In genomic region chr5:150506571-150507282, GRCh38 we compare ENCODE assay signal across 16 cellular contexts. TPM values are rescaled to one million over a fixed set of nuclear protein-coding genes. Genes with fewer than 3 reads are reported as not detected.
DNase-seq lines count a peak whose midpoint lies in the region; FAIRE-seq and TF ChIP-seq lines count a peak whose summit lies in the region.
"Had no signal": no experiment of that assay in that cellular context is flagged by ENCODE, and none has a peak within 500 bp of the region (broad histone marks: within the 10 kb centered on the region; RNA-seq: fewer than 3 reads in every experiment).

No MANE protein-coding gene starts in this region.

- H3K9me3 ChIP-seq in H1 (ENCODE audit: insufficient read depth in 2 of 2, low read depth in 1 of 2, low read length in 1 of 2) (no peaks in the 10 kb centered on the region), mucosa of stomach (ENCODE audit: control insufficient read depth, low read length) (no peaks in the 10 kb centered on the region), suprapubic skin (no peaks in the 10 kb centered on the region)

- CTCF ChIA-PET in RWPE1 (lab: Yijun Ruan, JAX), result interaction anchor here (0.8 to 1.0 kb wide), 2 partner anchors 17 to 38 kb away, joined by 3 read pairs; no protein-coding TSS in a partner anchor
- CTCF ChIA-PET in H1 (lab: Charles Lee; ENCODE audit: partially characterized antibody), result interaction anchor here (0.9 to 32.0 kb wide), 8 partner anchors 2 to 68 kb away, joined by 3 to 571 read pairs (median 6); partner anchors contain the start of gene NDST1

- H3K56ac ChIP-seq in H1 (replicated peaks; ENCODE audit: insufficient read length, low read depth, low read length), result no peak overlapping the region

- no peak overlapping the region for H2BK12ac ChIP-seq in H1 (ENCODE audit: low read depth, low read length)

- no peak overlapping the region for H3K14ac ChIP-seq in H1 (ENCODE audit: insufficient read length)

- TF ChIP-seq POLR2A in H1 (IDR thresholded peaks at IDR 0.05; ENCODE audit: control extremely low read depth in 1 of 2, low read depth in 2 of 2, low read length in 2 of 2) (no peak), suprapubic skin (IDR thresholded peaks at IDR 0.05) (no peak), H54 (IDR thresholded peaks at IDR 0.05; ENCODE audit: low read depth, low read length) (no peak)

- no peak overlapping the region for H4K91ac ChIP-seq in H1 (replicated peaks; ENCODE audit: insufficient read length, low read length)

- no peak overlapping the region for H4K5ac ChIP-seq in H1 (ENCODE audit: insufficient read length, low read depth, low read length)

- H4K8ac ChIP-seq in H1 (ENCODE audit: extremely low read depth, insufficient read depth, low read length), result peak overlapping the region; percentile 28; the same call in 1 of the 2 replicates

- H3K9ac ChIP-seq in H1 (replicated peaks in 1 of 4; ENCODE audit: extremely low read depth in 1 of 4, low read depth in 3 of 4, low read length in 3 of 4) (no peak overlapping the region; a peak in 1 of 7 replicates), mucosa of stomach (ENCODE audit: low read length) (peak overlapping the region; percentile 32)

- H2BK120ac ChIP-seq in H1 (replicated peaks; ENCODE audit: low read depth, low read length), result no peak overlapping the region

- WGBS in H1 (ENCODE audit: extremely low coverage in 1 of 2, insufficient coverage in 1 of 2, insufficient read length in 1 of 2, insufficient replicate concordance in 2 of 2, low coverage in 1 of 2, low lambda C conversion rate in 2 of 2, missing lambda C conversion rate in 1 of 2), 2 experiments, result 89% methylated on average over 9 of the region's 10 CpGs; no CpG with 5 or more reads in 1 of the 2 experiments
- WGBS in suprapubic skin, result 41% methylated on average over 10 of the region's 10 CpGs

- H3K4me1 ChIP-seq in H1 (replicated peaks in 1 of 4; ENCODE audit: control insufficient read depth in 3 of 4, insufficient read depth in 4 of 4, low read length in 3 of 4), result peaks cover 13 to 31% (median 26%) of the 10 kb centered on the region in 4 experiments
- peaks cover 65% of the 10 kb centered on the region for H3K4me1 ChIP-seq in mucosa of stomach (ENCODE audit: control insufficient read depth, insufficient read depth, low read length)
- H3K4me1 ChIP-seq in suprapubic skin, result peaks cover 100% of the 10 kb centered on the region

- H3K4me2 ChIP-seq in H1 (ENCODE audit: insufficient read depth in 1 of 2, low read depth in 2 of 2, low read length in 2 of 2), result no peak overlapping the region

- no peak overlapping the region for H2AK5ac ChIP-seq in H1 (ENCODE audit: low read depth, low read length)

- TF ChIP-seq CTCF in RWPE1 (conservative IDR thresholded peaks at IDR 0.05; ENCODE audit: low read depth) (no peak), H1 (IDR thresholded peaks at IDR 0.05; ENCODE audit: control extremely low read depth in 1 of 3, insufficient read depth in 1 of 3, low read depth in 1 of 3, low read length in 3 of 3) (no peak), suprapubic skin (IDR thresholded peaks at IDR 0.05) (no peak)

- H3K4me3 ChIP-seq in H1 (ENCODE audit: extremely low read depth in 1 of 4, insufficient read depth in 2 of 4, low read depth in 3 of 4, low read length in 4 of 4) (no peak overlapping the region), mucosa of stomach (ENCODE audit: low read length) (no peak overlapping the region), suprapubic skin (no peak overlapping the region)

- H2AFZ ChIP-seq in H1 (ENCODE audit: low read length), result no peak overlapping the region

- H3K27me3 ChIP-seq in H1 (replicated peaks in 1 of 4; ENCODE audit: control insufficient read depth in 3 of 4, extremely low read depth in 1 of 4, insufficient read depth in 3 of 4, low read length in 3 of 4) (no peaks in the 10 kb centered on the region), mucosa of stomach (ENCODE audit: control insufficient read depth, insufficient read depth, low read length) (no peaks in the 10 kb centered on the region), suprapubic skin (no peaks in the 10 kb centered on the region)
- H3K27me3 ChIP-seq: foreskin keratinocyte had no signal

- H2BK20ac ChIP-seq in H1 (ENCODE audit: low read length), result no peak overlapping the region

- no peak overlapping the region for H2BK15ac ChIP-seq in H1 (ENCODE audit: low read length)

- TF ChIP-seq RAD21 in H1 (IDR thresholded peaks at IDR 0.05 in 1 of 2, conservative IDR thresholded peaks at IDR 0.05 in 1 of 2; ENCODE audit: low read depth in 2 of 2, low read length in 2 of 2), result no peak

- TF ChIP-seq EP300 in H1 (IDR thresholded peaks at IDR 0.05; ENCODE audit: borderline replicate concordance in 1 of 2, low read depth in 2 of 2, low read length in 2 of 2), result no peak
- TF ChIP-seq EP300 in suprapubic skin (IDR thresholded peaks at IDR 0.05), result no peak

- no peak overlapping the region for H3K23ac ChIP-seq in H1 (ENCODE audit: insufficient read length)

- H3K18ac ChIP-seq in H1 (ENCODE audit: extremely low read depth, low read length), result peak overlapping the region; percentile 32; the same call in 1 of the 2 replicates

- no peak overlapping the region for H3K4ac ChIP-seq in H1 (replicated peaks; ENCODE audit: insufficient read length, low read depth, low read length)

- H3K36me3 ChIP-seq in H1 (ENCODE audit: control insufficient read depth in 2 of 4, insufficient read depth in 4 of 4, low read length in 3 of 4), result no peaks in the 10 kb centered on the region; a peak in 1 of 8 replicates
- H3K36me3 ChIP-seq in mucosa of stomach (ENCODE audit: control insufficient read depth, insufficient read depth, low read length), result no peaks in the 10 kb centered on the region
- H3K36me3 ChIP-seq in suprapubic skin, result no peaks in the 10 kb centered on the region

- FAIRE-seq in H1 (lab: Jason Lieb, UNC) (no peak), H54 (lab: Jason Lieb, UNC) (no peak)
- FAIRE-seq: G401.6 had no signal

- H4K20me1 ChIP-seq in H1 (replicated peaks in 1 of 2; ENCODE audit: control insufficient read depth in 1 of 2, insufficient read depth in 2 of 2, low read length in 2 of 2), result peaks cover 10 to 24% of the 10 kb centered on the region in 2 experiments

- DNase-seq in RWPE1 (ENCODE audit: low spot score) (no peak), H1 (ENCODE audit: low read depth in 1 of 2, low spot score in 2 of 2) (no peak), suprapubic skin (ENCODE audit: low spot score in 2 of 2) (no peak), NCI-H526 treated with DMSO at 0.1 percent for 48 hours (lab: John Stamatoyannopoulos, UW) (no peak), H54 (ENCODE audit: insufficient read length, low spot score) (no peak)
- no peak for DNase-seq in activated CD8-positive, alpha-beta memory T cell treated with anti-CD3 and anti-CD28 coated beads, Interleukin-2, amount 50 U/mL, for 48 hours
- no peak for DNase-seq in activated naive CD4-positive, alpha-beta T cell treated with anti-CD3 and anti-CD28 coated beads, Interleukin-2, amount 50 U/mL, for 16 hours
- DNase-seq: activated CD8-positive, alpha-beta memory T cell treated with anti-CD3 and anti-CD28 coated beads for 24 hours; foreskin keratinocyte; NCI-H1105; NCI-H446 treated with DMSO at 0.1 percent for 48 hours; SHP77; stimulated activated CD4-positive, alpha-beta T cell treated with anti-CD3 and anti-CD28 coated beads, Interleukin-4, amount 100 ng/mL, for 1 hour; stimulated activated naive CD8-positive, alpha-beta T cell treated with anti-CD3 and anti-CD28 coated beads, Interleukin-15, Interleukin-2, amounts not matched to agents 100 U/mL and 50 U/mL, for 24 hours had no signal

- POLR2A ChIA-PET in RWPE1 (lab: Yijun Ruan, JAX; ENCODE audit: low non-redundant PET), result no interaction called here
- POLR2A ChIA-PET in H1 (lab: Charles Lee; ENCODE audit: partially characterized antibody), result interaction anchor here (0.6 to 6.3 kb wide), 7 partner anchors 9 to 58 kb away, joined by 3 to 47 read pairs (median 4); no protein-coding TSS in a partner anchor

- H3K79me1 ChIP-seq in H1 (ENCODE audit: low read depth, low read length), result peaks cover 44% of the 10 kb centered on the region

- H3K79me2 ChIP-seq in H1 (ENCODE audit: control insufficient read depth in 1 of 2, insufficient read depth in 2 of 2, low read length in 2 of 2), result peaks cover 7 to 96% of the 10 kb centered on the region in 2 experiments; a peak in 3 of 4 replicates

- H3K23me2 ChIP-seq in H1 (ENCODE audit: low read depth, low read length), result no peaks in the 10 kb centered on the region; the same call in none of the 2 replicates

- H3K27ac ChIP-seq in RWPE1, result peak overlapping the region; percentile 97
- no peak overlapping the region; the same call in 1 of the 2 replicates for H3K27ac ChIP-seq in H1 (ENCODE audit: low read depth, low read length)
- H3K27ac ChIP-seq in suprapubic skin, result peak overlapping the region; percentile 81
- H3K27ac ChIP-seq: foreskin keratinocyte had no signal

- peak overlapping the region; percentile 60; the same call in 1 of the 2 replicates for H2BK5ac ChIP-seq in H1 (ENCODE audit: low read depth, low read length)

RNA-seq across cellular contexts. Expression of gene NDST1, which starts 1.2 kb away (rescaled TPM):
- total RNA-seq in H1 (2021; fragmentation: NEBNext Ultra II Directional; extraction: Animal tissue kit (Norgen Biotek cat#: 25700)), result 70.1 and 72.0 TPM in 2 replicates
- 27.0 and 37.7 TPM in 2 replicates for polyA plus RNA-seq in H1 (2011; rRNA removed)
- 21.2 TPM for polyA plus RNA-seq in H1 (2011; cell fraction: cytosol; rRNA removed)
- 50.8 TPM for polyA plus RNA-seq in H1 (2011; cell fraction: nucleus; rRNA removed)
- 28.7 to 34.5 TPM (median 31.7 TPM) in 4 replicates for polyA plus RNA-seq in H1 (2012, experiment 1 of 2)
- polyA plus RNA-seq in H1 (2012, experiment 2 of 2), result 30.3 TPM
- 30.1 TPM for polyA plus RNA-seq in H1 (2013, experiment 1 of 2)
- polyA plus RNA-seq in H1 (2013, experiment 2 of 2), result 32.9 TPM
- polyA minus RNA-seq in H1 (2011; rRNA and poly(A)+ RNA removed), result 41.4 and 47.8 TPM in 2 replicates
- polyA minus RNA-seq in H1 (2011; cell fraction: cytosol; rRNA and poly(A)+ RNA removed), result 32.1 TPM
- 37.9 TPM for polyA minus RNA-seq in H1 (2011; cell fraction: nucleus; rRNA and poly(A)+ RNA removed)
- 100 to 1,000 TPM in 3 of 4 donors, 10 to 100 TPM in 1; 94.6 to 157 (median 134) TPM for total RNA-seq in suprapubic skin

RNA-seq across cellular contexts. Expression of gene RPS14, which starts 57.2 kb away (rescaled TPM):
- total RNA-seq in H1 (2021; fragmentation: NEBNext Ultra II Directional; extraction: Animal tissue kit (Norgen Biotek cat#: 25700)), result 2,548 and 2,599 TPM in 2 replicates
- 5,579 and 6,423 TPM in 2 replicates for polyA plus RNA-seq in H1 (2011; rRNA removed)
- 6,153 TPM for polyA plus RNA-seq in H1 (2011; cell fraction: cytosol; rRNA removed)
- 2,076 TPM for polyA plus RNA-seq in H1 (2011; cell fraction: nucleus; rRNA removed)
- 3,315 to 4,827 TPM (median 4,072 TPM) in 4 replicates for polyA plus RNA-seq in H1 (2012, experiment 1 of 2)
- polyA plus RNA-seq in H1 (2012, experiment 2 of 2), result 7,349 TPM
- 3,849 TPM for polyA plus RNA-seq in H1 (2013, experiment 1 of 2)
- 4,074 TPM for polyA plus RNA-seq in H1 (2013, experiment 2 of 2)
- polyA minus RNA-seq in H1 (2011; rRNA and poly(A)+ RNA removed), result 913 and 940 TPM in 2 replicates
- 455 TPM for polyA minus RNA-seq in H1 (2011; cell fraction: cytosol; rRNA and poly(A)+ RNA removed)
- 375 TPM for polyA minus RNA-seq in H1 (2011; cell fraction: nucleus; rRNA and poly(A)+ RNA removed)
- 1,000 to 10,000 TPM; 1,684 to 3,537 (median 3,314) TPM for total RNA-seq in suprapubic skin
